8 cellular contexts compared by ENCODE assay signal in the genomic region with DNA sequence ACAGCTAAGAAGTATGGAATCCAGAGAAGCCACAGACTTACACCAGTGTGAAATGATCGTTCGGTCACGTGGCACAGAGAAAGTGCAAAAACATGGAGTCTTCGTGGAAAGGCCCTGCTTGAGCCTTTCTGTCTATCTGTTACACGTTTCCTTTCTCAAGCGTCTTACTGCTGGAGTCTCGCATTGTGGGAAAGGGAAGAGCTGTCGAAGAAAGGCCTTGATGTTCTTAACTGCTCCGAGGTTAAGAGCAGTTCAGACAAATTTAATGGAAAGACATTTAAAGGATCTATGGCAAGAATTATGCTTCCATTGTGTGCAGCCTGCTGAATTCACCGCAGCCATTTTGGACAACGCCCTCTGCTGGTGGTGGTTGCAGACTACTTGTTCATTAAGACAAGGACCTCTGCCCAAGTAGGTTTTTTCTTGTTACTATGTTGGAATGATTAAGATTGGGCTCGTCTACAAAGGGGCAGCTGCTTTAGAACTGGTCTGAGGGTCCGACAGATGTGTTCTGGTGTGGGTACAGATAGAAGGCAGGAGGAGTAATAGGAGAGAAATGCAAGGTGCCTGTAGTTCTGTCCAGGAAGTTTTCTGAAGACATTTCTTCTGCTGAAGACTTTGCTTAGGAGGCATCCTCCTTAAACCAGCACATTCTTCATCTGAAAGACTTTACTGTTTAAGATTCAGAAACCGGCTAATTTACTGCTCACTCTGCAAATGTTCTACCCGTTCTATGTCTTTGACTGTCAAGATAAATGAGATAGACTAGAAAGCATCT. TPM values are rescaled to one million over a fixed set of nuclear protein-coding genes. Genes with fewer than 3 reads are reported as not detected.
DNase-seq lines count a peak whose midpoint lies in the region; ATAC-seq and TF ChIP-seq lines count a peak whose summit lies in the region.

No MANE protein-coding gene starts in this region.

- H3K27me3 ChIP-seq in RWPE2 (ENCODE audit: insufficient read depth, poor library complexity, severe bottlenecking) (no peaks in the 10 kb centered on the region), gastroesophageal sphincter (no peaks in the 10 kb centered on the region), prostate gland (replicated peaks; ENCODE audit: insufficient read depth) (no peaks in the 10 kb centered on the region), aorta (ENCODE audit: control insufficient read depth in 1 of 2, insufficient read depth in 2 of 2, low read length in 1 of 2) (no peaks in the 10 kb centered on the region)

- H3K4me3 ChIP-seq in RWPE2 (ENCODE audit: severe bottlenecking): no peak overlapping the region
- H3K4me3 ChIP-seq in gastroesophageal sphincter: no peak overlapping the region
- H3K4me3 ChIP-seq in prostate gland: no peak overlapping the region
- no peak overlapping the region for H3K4me3 ChIP-seq in aorta (ENCODE audit: low read length in 2 of 2)

- 76 to 78% methylated on average over 14 of the region's 15 CpGs for WGBS in gastroesophageal sphincter (ENCODE audit: low coverage in 1 of 2), 2 donors
- 82% methylated on average over 15 of the region's 15 CpGs for WGBS in prostate gland
- 81 to 82% methylated on average over 15 of the region's 15 CpGs for WGBS in aorta, 2 donors

- no peak for TF ChIP-seq EP300 in gastroesophageal sphincter (IDR thresholded peaks at IDR 0.05)

- H3K36me3 ChIP-seq in RWPE2 (ENCODE audit: low read depth): no peaks in the 10 kb centered on the region
- H3K36me3 ChIP-seq in gastroesophageal sphincter: no peaks in the 10 kb centered on the region
- no peaks in the 10 kb centered on the region for H3K36me3 ChIP-seq in prostate gland
- no peaks in the 10 kb centered on the region for H3K36me3 ChIP-seq in aorta (ENCODE audit: control insufficient read depth in 1 of 2, insufficient read depth in 2 of 2, low read length in 1 of 2)

- H3K9me3 ChIP-seq in RWPE2 (ENCODE audit: severe bottlenecking): no peaks in the 10 kb centered on the region
- H3K9me3 ChIP-seq in gastroesophageal sphincter: peaks cover 0 to 2% (median 0%) of the 10 kb centered on the region in 3 donors
- no peaks in the 10 kb centered on the region for H3K9me3 ChIP-seq in prostate gland
- no peaks in the 10 kb centered on the region for H3K9me3 ChIP-seq in aorta (ENCODE audit: control insufficient read depth, low read length)

- intact Hi-C loops in activated T-helper 2 cell treated with anti-CD3 and anti-CD28 coated beads, Interferon-gamma antibody, Interleukin-2, Interleukin-4, amounts not matched to agents 10 μg/mL and 5 μg/mL and 100 μg/mL, durations not matched to agents 14 hours and 24 hours and 36 hours (cut with micrococcal nuclease): no loop called here
- intact Hi-C loops in prostate gland (cut with DNase I): no loop called here
- intact Hi-C loops in aorta (cut with DNase I): no loop called here

- H3K36me3 Mint-ChIP-seq in activated T-helper 2 cell treated with anti-CD3 and anti-CD28 coated beads, Interferon-gamma antibody, Interleukin-2, Interleukin-4, amounts not matched to agents 10 μg/mL and 5 μg/mL and 100 μg/mL, durations not matched to agents 14 hours and 24 hours and 36 hours (ENCODE audit: low read depth): peaks cover 19% of the 10 kb centered on the region

- peaks cover 16% of the 10 kb centered on the region for H3K9me3 Mint-ChIP-seq in activated T-helper 2 cell treated with anti-CD3 and anti-CD28 coated beads, Interferon-gamma antibody, Interleukin-2, Interleukin-4, amounts not matched to agents 10 μg/mL and 5 μg/mL and 100 μg/mL, durations not matched to agents 14 hours and 24 hours and 36 hours

- peak overlapping the region; percentile 95 for H3K27ac Mint-ChIP-seq in activated T-helper 2 cell treated with anti-CD3 and anti-CD28 coated beads, Interferon-gamma antibody, Interleukin-2, Interleukin-4, amounts not matched to agents 10 μg/mL and 5 μg/mL and 100 μg/mL, durations not matched to agents 14 hours and 24 hours and 36 hours

- H3K4me1 Mint-ChIP-seq in activated T-helper 2 cell treated with anti-CD3 and anti-CD28 coated beads, Interferon-gamma antibody, Interleukin-2, Interleukin-4, amounts not matched to agents 10 μg/mL and 5 μg/mL and 100 μg/mL, durations not matched to agents 14 hours and 24 hours and 36 hours (ENCODE audit: low read depth): peaks cover 69% of the 10 kb centered on the region

- DNase-seq in DMS79 treated with DMSO at 0.1 percent for 48 hours (lab: John Stamatoyannopoulos, UW): peak; percentile 31
- DNase-seq in DMS79 (lab: John Stamatoyannopoulos, UW): no peak
- peak; percentile 54 for DNase-seq in KBM-7
- DNase-seq in RWPE2 (ENCODE audit: low spot score): no peak
- peak; percentile 43 for DNase-seq in activated T-helper 2 cell treated with anti-CD3 and anti-CD28 coated beads, Interferon-gamma antibody, Interleukin-2, Interleukin-4, amounts not matched to agents 10 μg/mL and 5 μg/mL and 100 μg/mL, durations not matched to agents 14 hours and 24 hours and 36 hours (ENCODE audit: low spot score)
- no peak for DNase-seq in prostate gland (ENCODE audit: low spot score)
- peak; percentile 83 to 85 for DNase-seq in aorta

- TF ChIP-seq POLR2A in gastroesophageal sphincter (IDR thresholded peaks at IDR 0.05) (no peak), prostate gland (IDR thresholded peaks at IDR 0.05) (no peak)

- ATAC-seq in RWPE2 (ENCODE audit: low read depth) (no peak; the same call in 2 of the 3 replicates), gastroesophageal sphincter (no peak), aorta (ENCODE audit: low FRiP score) (no peak)

- in situ Hi-C loops in KBM-7 (cut with MboI; ENCODE audit: low pct_unique_long_range_greater_than_20kb, low sequenced_read_pairs): no loop called here

- H3K27ac ChIP-seq in RWPE2 (ENCODE audit: poor library complexity, severe bottlenecking) (no peak overlapping the region), gastroesophageal sphincter (peak overlapping the region in 2 of 4 donors; percentile 55 to 62), prostate gland (no peak overlapping the region), aorta (ENCODE audit: low read depth in 1 of 2, low read length in 2 of 2) (no peak overlapping the region)

- H3K27me3 Mint-ChIP-seq in activated T-helper 2 cell treated with anti-CD3 and anti-CD28 coated beads, Interferon-gamma antibody, Interleukin-2, Interleukin-4, amounts not matched to agents 10 μg/mL and 5 μg/mL and 100 μg/mL, durations not matched to agents 14 hours and 24 hours and 36 hours (ENCODE audit: low read depth): no peaks in the 10 kb centered on the region

- no peak overlapping the region for H3K4me3 Mint-ChIP-seq in activated T-helper 2 cell treated with anti-CD3 and anti-CD28 coated beads, Interferon-gamma antibody, Interleukin-2, Interleukin-4, amounts not matched to agents 10 μg/mL and 5 μg/mL and 100 μg/mL, durations not matched to agents 14 hours and 24 hours and 36 hours (ENCODE audit: low read depth)

- TF ChIP-seq CTCF in RWPE2 (IDR thresholded peaks at IDR 0.05; ENCODE audit: poor library complexity, severe bottlenecking) (peak; percentile 72), gastroesophageal sphincter (IDR thresholded peaks at IDR 0.05) (peak; percentile 19 to 62 (median 28)), prostate gland (IDR thresholded peaks at IDR 0.05) (peak; percentile 22 to 52 (median 32))

- no peaks in the 10 kb centered on the region for H3K4me1 ChIP-seq in RWPE2 (ENCODE audit: insufficient read depth, poor library complexity, severe bottlenecking)
- H3K4me1 ChIP-seq in gastroesophageal sphincter: peaks cover 0 to 23% (median 2%) of the 10 kb centered on the region in 3 donors
- H3K4me1 ChIP-seq in prostate gland (replicated peaks): no peaks in the 10 kb centered on the region
- H3K4me1 ChIP-seq in aorta (ENCODE audit: control insufficient read depth in 1 of 2, insufficient read depth in 2 of 2, low read length in 2 of 2): peaks cover 0 to 2% of the 10 kb centered on the region in 2 donors

RNA-seq across cellular contexts. Expression of a gene that starts 24.7 kb away (rescaled TPM):
- total RNA-seq in activated T-helper 2 cell treated with anti-CD3 and anti-CD28 coated beads, Interferon-gamma antibody, Interleukin-2, Interleukin-4, amounts not matched to agents 10 μg/mL and 5 μg/mL and 100 μg/mL, durations not matched to agents 14 hours and 24 hours and 36 hours: 0.34 TPM in 1 of 2 replicates, not detected in the other
- not detected for total RNA-seq in gastroesophageal sphincter
- under 1 TPM in 1 of 2 donors, not detected in 1; 0.62 TPM for total RNA-seq in prostate gland
- total RNA-seq in aorta: not detected
- polyA plus RNA-seq in aorta: not detected

RNA-seq across cellular contexts. Expression of a gene that starts 58.0 kb away (rescaled TPM):
- total RNA-seq in activated T-helper 2 cell treated with anti-CD3 and anti-CD28 coated beads, Interferon-gamma antibody, Interleukin-2, Interleukin-4, amounts not matched to agents 10 μg/mL and 5 μg/mL and 100 μg/mL, durations not matched to agents 14 hours and 24 hours and 36 hours: 21.0 and 24.3 TPM in 2 replicates
- total RNA-seq in gastroesophageal sphincter: 10 to 100 TPM; 17.5 to 58.2 (median 31.6) TPM
- total RNA-seq in prostate gland: 10 to 100 TPM; 20.5 to 36.8 TPM
- total RNA-seq in aorta: 10 to 100 TPM; 20.1 to 26.9 TPM
- polyA plus RNA-seq in aorta: 10 to 100 TPM; 10.1 to 39.1 TPM

RNA-seq across cellular contexts. Expression of a gene that starts 58.2 kb away (rescaled TPM):
- 1.1 and 3.1 TPM in 2 replicates for total RNA-seq in activated T-helper 2 cell treated with anti-CD3 and anti-CD28 coated beads, Interferon-gamma antibody, Interleukin-2, Interleukin-4, amounts not matched to agents 10 μg/mL and 5 μg/mL and 100 μg/mL, durations not matched to agents 14 hours and 24 hours and 36 hours
- total RNA-seq in gastroesophageal sphincter (10 to 100 TPM in 3 of 4 donors, 1 to 10 TPM in 1; 9.5 to 26.1 (median 13.8) TPM), prostate gland (10 to 100 TPM; 13.7 to 32.2 TPM), aorta (10 to 100 TPM; 13.8 to 23.0 TPM)
- 10 to 100 TPM; 31.2 to 39.3 TPM for polyA plus RNA-seq in aorta

Comparison
In these comparisons a context has a peak if more than half of its experiments do, and no peak if none do; other contexts are left out.
1. DNase-seq: peak in DMS79 treated with DMSO at 0.1 percent for 48 hours (single experiment), KBM-7 (single experiment), activated T-helper 2 cell treated with anti-CD3 and anti-CD28 coated beads, Interferon-gamma antibody, Interleukin-2, Interleukin-4, amounts not matched to agents 10 μg/mL and 5 μg/mL and 100 μg/mL, durations not matched to agents 14 hours and 24 hours and 36 hours (single experiment) and aorta (2 of 2); none in DMS79 (single experiment), RWPE2 (single experiment) and prostate gland (single experiment).
2. Peak in every context shown above with its lines, with median percentiles within 50 percentile points of each other: CTCF ChIP-seq.